31 cellular contexts compared by ENCODE assay signal in genomic region chr6:132219901-132220300, GRCh38.
"Had no signal": no experiment of that assay in that cellular context is flagged by ENCODE, and none has a peak within 500 bp of the region (broad histone marks: within the 10 kb centered on the region; RNA-seq: fewer than 3 reads in every experiment).

No MANE protein-coding gene starts in this region.

- H3K9me3 ChIP-seq: left lung, lower lobe of right lung, mucosa of descending colon, pancreas, prostate gland, testis, thyroid gland, transverse colon, upper lobe of left lung, vagina had no signal

- H3K27ac ChIP-seq: left lung, lower lobe of right lung, pancreas, skin epidermis, stomach, testis, thyroid gland, transverse colon, upper lobe of left lung, vagina had no signal

- DNase-seq: hypothalamus; immature natural killer cell; kidney; left colon; left lung; lower lobe of right lung; mammary epithelial cell; mesenchymal stem cell; mucosa of descending colon; naive thymus-derived CD4-positive, alpha-beta T cell; pancreas; posterior cingulate gyrus; retina; right cardiac atrium; stimulated activated CD4-positive, alpha-beta T cell treated with anti-CD3 and anti-CD28 coated beads, Interleukin-12 subunit alpha, Interleukin-12 subunit beta, amount 100 ng/mL, for 4 hours; stimulated activated CD4-positive, alpha-beta T cell treated with anti-CD3 and anti-CD28 coated beads, Interleukin-15, amount 100 ng/mL, for 24 hours; stimulated activated CD4-positive, alpha-beta T cell treated with anti-CD3 and anti-CD28 coated beads, Interleukin-2, amount 100 ng/mL, for 24 hours; stimulated activated CD4-positive, alpha-beta T cell treated with anti-CD3 and anti-CD28 coated beads, Interleukin-4, amount 100 ng/mL, for 1 hour; stimulated activated naive B cell treated with anti-CD40 and anti-IgM and Interleukin-4, amounts not matched to agents 10 μg/mL and 1 μg/mL and 100 μg/mL, for 72 hours; stimulated activated naive CD8-positive, alpha-beta T cell treated with anti-CD3 and anti-CD28 coated beads, Interleukin-15, Interleukin-2, amounts not matched to agents 100 U/mL and 50 U/mL, for 24 hours; stomach; testis; thyroid gland; transverse colon; upper lobe of left lung had no signal

- H3K36me3 ChIP-seq: left lung, lower lobe of right lung, pancreas, prostate gland, stomach, thyroid gland, transverse colon, upper lobe of left lung, vagina had no signal

- H3K27ac Mint-ChIP-seq: immature natural killer cell; mesothelial cell of epicardium; naive thymus-derived CD4-positive, alpha-beta T cell; natural killer cell treated with Interleukin-12 subunit alpha and Interleukin-12 subunit beta and Interleukin-15 and Interleukin-18, amount 100 ng/mL, for 72 hours; stimulated activated naive B cell treated with anti-CD40 and anti-IgM and Interleukin-4, amounts not matched to agents 10 μg/mL and 1 μg/mL and 100 μg/mL, for 72 hours had no signal

- H3K4me3 Mint-ChIP-seq: immature natural killer cell; mesothelial cell of epicardium; naive thymus-derived CD4-positive, alpha-beta T cell; natural killer cell treated with Interleukin-12 subunit alpha and Interleukin-12 subunit beta and Interleukin-15 and Interleukin-18, amount 100 ng/mL, for 72 hours; stimulated activated naive B cell treated with anti-CD40 and anti-IgM and Interleukin-4, amounts not matched to agents 10 μg/mL and 1 μg/mL and 100 μg/mL, for 72 hours had no signal

- FAIRE-seq: islet of Langerhans, kidney, pancreas had no signal

- H3K4me1 ChIP-seq: left lung, lower lobe of right lung, pancreas, prostate gland, stomach, thyroid gland, transverse colon, upper lobe of left lung, vagina had no signal

- H3K27me3 Mint-ChIP-seq: stimulated activated naive B cell treated with anti-CD40 and anti-IgM and Interleukin-4, amounts not matched to agents 10 μg/mL and 1 μg/mL and 100 μg/mL, for 72 hours had no signal

- H3K27me3 ChIP-seq: left lung, stomach, testis, thyroid gland, transverse colon, upper lobe of left lung, vagina had no signal

- H3K4me3 ChIP-seq: left lung, lower lobe of right lung, mucosa of descending colon, pancreas, prostate gland, skin epidermis, stomach, testis, thyroid gland, transverse colon, upper lobe of left lung, vagina had no signal

- H3K4me1 Mint-ChIP-seq: immature natural killer cell; naive thymus-derived CD4-positive, alpha-beta T cell; stimulated activated naive B cell treated with anti-CD40 and anti-IgM and Interleukin-4, amounts not matched to agents 10 μg/mL and 1 μg/mL and 100 μg/mL, for 72 hours had no signal
